1 cellular context compared by ENCODE assay signal in genomic region chr4:77782102-77782835, GRCh38.
TF ChIP-seq lines count a peak whose summit lies in the region.

No MANE protein-coding gene starts in this region.

TF ChIP-seq in HepG2, 621 proteins besides CTCF, POLR2A, EP300 and RAD21:
- peak; percentile 33; the same call in 1 of the 2 replicates for TF ChIP-seq GATAD2A (CRISPR knock-in tag; IDR thresholded peaks at IDR 0.05)
- TF ChIP-seq HNRNPUL1 (IDR thresholded peaks at IDR 0.05; ENCODE audit: low read depth, low read length) = no peak
- no peak for TF ChIP-seq SOX6 (IDR thresholded peaks at IDR 0.05)
- peak; percentile 36; the same call in 1 of the 2 replicates for TF ChIP-seq SOX6 (CRISPR knock-in tag; IDR thresholded peaks at IDR 0.05)
- peak; percentile 41; the same call in 1 of the 2 replicates for TF ChIP-seq TCF7 (IDR thresholded peaks at IDR 0.05; ENCODE audit: low read depth)
- no peak for TF ChIP-seq AKAP8 (CRISPR knock-in tag; IDR thresholded peaks at IDR 0.05)
- peak; percentile 55; the same call in 1 of the 2 replicates for TF ChIP-seq SOX5 (CRISPR knock-in tag; IDR thresholded peaks at IDR 0.05; ENCODE audit: borderline replicate concordance)
- peak; percentile 28; the same call in 1 of the 2 replicates for TF ChIP-seq ARID5B (CRISPR knock-in tag; IDR thresholded peaks at IDR 0.05)
- 0 out of 2 replicates have a peak, but pooled peaks have one; percentile 26 for TF ChIP-seq ZNF317 (CRISPR knock-in tag; IDR thresholded peaks at IDR 0.05)
- TF ChIP-seq SOX13 (IDR thresholded peaks at IDR 0.05) = no peak
- TF ChIP-seq SOX13 (CRISPR knock-in tag; conservative IDR thresholded peaks at IDR 0.05 in 1 of 2, IDR thresholded peaks at IDR 0.05 in 1 of 2) = peak in 1 of 2 experiments; percentile 29; a peak in 1 of 4 replicates
- no peak for TF ChIP-seq CBFB (CRISPR knock-in tag; IDR thresholded peaks at IDR 0.05)
- no peak for TF ChIP-seq ZNF432 (CRISPR knock-in tag; IDR thresholded peaks at IDR 0.05; ENCODE audit: borderline replicate concordance)
- TF ChIP-seq FOXP4 (CRISPR knock-in tag; IDR thresholded peaks at IDR 0.05) = peak; percentile 63
- peak; percentile 59 for TF ChIP-seq FOXA3 (CRISPR knock-in tag; IDR thresholded peaks at IDR 0.05)
- TF ChIP-seq ZNF362 (CRISPR knock-in tag; IDR thresholded peaks at IDR 0.05; ENCODE audit: borderline replicate concordance) = peak; percentile 78; the same call in 1 of the 2 replicates
- no peak for TF ChIP-seq MBD4 (IDR thresholded peaks at IDR 0.05; ENCODE audit: borderline replicate concordance, low read length)
- peak; percentile 80; the same call in 1 of the 2 replicates for TF ChIP-seq ELF3 (CRISPR knock-in tag; IDR thresholded peaks at IDR 0.05)
- 0 out of 2 replicates have a peak, but pooled peaks have one; percentile 18 for TF ChIP-seq SKIL (CRISPR knock-in tag; IDR thresholded peaks at IDR 0.05; ENCODE audit: borderline replicate concordance)
- no peak for TF ChIP-seq FOXP1 (IDR thresholded peaks at IDR 0.05)
- TF ChIP-seq FOXP1 (CRISPR knock-in tag; IDR thresholded peaks at IDR 0.05) = peak; percentile 77
- peak; percentile 89 for TF ChIP-seq ZNF263 (CRISPR knock-in tag; IDR thresholded peaks at IDR 0.05)
- TF ChIP-seq AFF4 (CRISPR knock-in tag; IDR thresholded peaks at IDR 0.05) = no peak
- 0 out of 2 replicates have a peak, but pooled peaks have one; percentile 19 for TF ChIP-seq FOXJ3 (CRISPR knock-in tag; IDR thresholded peaks at IDR 0.05; ENCODE audit: borderline replicate concordance)
- no peak for TF ChIP-seq JUND (CRISPR knock-in tag; IDR thresholded peaks at IDR 0.05)
- no peak for TF ChIP-seq ZBTB7A (CRISPR knock-in tag; IDR thresholded peaks at IDR 0.05)
- TF ChIP-seq POGZ (CRISPR knock-in tag; IDR thresholded peaks at IDR 0.05) = peak; percentile 42; the same call in 1 of the 2 replicates
- TF ChIP-seq FOXA1 (IDR thresholded peaks at IDR 0.05) = no peak
- TF ChIP-seq FOXA1 (CRISPR knock-in tag; IDR thresholded peaks at IDR 0.05) = peak; percentile 31; the same call in 1 of the 2 replicates
- TF ChIP-seq ZFP91 (CRISPR knock-in tag; IDR thresholded peaks at IDR 0.05; ENCODE audit: borderline replicate concordance) = peak; percentile 71
- TF ChIP-seq ZNF770 (CRISPR knock-in tag; IDR thresholded peaks at IDR 0.05) = peak; percentile 89
TF ChIP-seq in HepG2: peak in this region for 19.
